8 cellular contexts compared by ENCODE assay signal in the genomic region with DNA sequence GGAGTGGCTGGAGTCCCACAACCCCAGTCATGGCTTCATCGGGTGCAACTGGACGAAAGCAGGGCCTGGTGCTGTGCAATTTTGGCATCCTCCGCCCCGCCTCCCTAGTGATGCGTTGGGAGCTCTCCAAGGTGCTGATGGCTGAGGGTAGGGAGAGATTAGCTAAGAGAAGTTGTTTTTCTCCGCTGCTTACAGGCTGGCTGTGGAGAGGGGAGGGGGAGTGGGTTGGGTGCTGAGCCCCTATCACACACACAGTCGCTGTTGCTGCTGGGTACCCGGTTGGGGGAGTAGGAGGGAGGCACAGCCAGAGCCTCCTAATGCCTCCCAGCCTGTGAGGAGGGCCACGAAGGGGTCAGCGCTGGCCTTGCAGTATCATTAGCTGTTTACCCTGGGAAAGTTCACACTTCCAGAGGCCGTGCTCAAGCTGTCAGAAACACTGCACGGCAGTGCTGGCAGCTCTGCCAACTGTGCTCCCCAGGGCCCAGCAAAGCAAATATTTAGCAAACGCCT.
A peak's percentile ranks its signal among the peaks of the same experiment; 100 is the strongest.
DNase-seq lines count a peak whose midpoint lies in the region; ATAC-seq lines count a peak whose summit lies in the region.

No MANE protein-coding gene starts in this region.

- no peaks in the 10 kb centered on the region for H3K9me3 Mint-ChIP-seq in activated naive CD4-positive, alpha-beta T cell treated with anti-CD3 and anti-CD28 coated beads, Interleukin-2, amount 10 ng/mL, durations not matched to agents 7 days and 5 days
- no peaks in the 10 kb centered on the region for H3K9me3 Mint-ChIP-seq in activated T-helper 17 cell treated with anti-CD3 and anti-CD28 coated beads, Interleukin-2, amount 50 U/mL, for 72 hours

- CTCF ChIA-PET in activated naive CD4-positive, alpha-beta T cell treated with anti-CD3 and anti-CD28 coated beads, Interleukin-2, amount 10 ng/mL, durations not matched to agents 7 days and 5 days (lab: Charles Lee), result no interaction called here

- no peak overlapping the region for H3K27ac Mint-ChIP-seq in activated naive CD4-positive, alpha-beta T cell treated with anti-CD3 and anti-CD28 coated beads, Interleukin-2, amount 10 ng/mL, durations not matched to agents 7 days and 5 days
- H3K27ac Mint-ChIP-seq in activated T-helper 17 cell treated with anti-CD3 and anti-CD28 coated beads, Interleukin-2, amount 50 U/mL, for 72 hours, result no peak overlapping the region

- no peak for ATAC-seq in activated T-helper 17 cell treated with anti-CD3 and anti-CD28 coated beads, Interleukin-2, amount 50 U/mL, for 72 hours (replicated peaks)

- no peaks in the 10 kb centered on the region for H3K27me3 Mint-ChIP-seq in activated naive CD4-positive, alpha-beta T cell treated with anti-CD3 and anti-CD28 coated beads, Interleukin-2, amount 10 ng/mL, durations not matched to agents 7 days and 5 days
- peaks cover 14% of the 10 kb centered on the region for H3K27me3 Mint-ChIP-seq in activated T-helper 17 cell treated with anti-CD3 and anti-CD28 coated beads, Interleukin-2, amount 50 U/mL, for 72 hours

- H3K4me3 Mint-ChIP-seq in activated naive CD4-positive, alpha-beta T cell treated with anti-CD3 and anti-CD28 coated beads, Interleukin-2, amount 10 ng/mL, durations not matched to agents 7 days and 5 days, result no peak overlapping the region
- H3K4me3 Mint-ChIP-seq in activated T-helper 17 cell treated with anti-CD3 and anti-CD28 coated beads, Interleukin-2, amount 50 U/mL, for 72 hours, result no peak overlapping the region

- no peaks in the 10 kb centered on the region for H3K36me3 Mint-ChIP-seq in activated naive CD4-positive, alpha-beta T cell treated with anti-CD3 and anti-CD28 coated beads, Interleukin-2, amount 10 ng/mL, durations not matched to agents 7 days and 5 days
- H3K36me3 Mint-ChIP-seq in activated T-helper 17 cell treated with anti-CD3 and anti-CD28 coated beads, Interleukin-2, amount 50 U/mL, for 72 hours (ENCODE audit: low read depth), result no peaks in the 10 kb centered on the region

- no peaks in the 10 kb centered on the region for H3K4me1 Mint-ChIP-seq in activated naive CD4-positive, alpha-beta T cell treated with anti-CD3 and anti-CD28 coated beads, Interleukin-2, amount 10 ng/mL, durations not matched to agents 7 days and 5 days
- no peaks in the 10 kb centered on the region for H3K4me1 Mint-ChIP-seq in activated T-helper 17 cell treated with anti-CD3 and anti-CD28 coated beads, Interleukin-2, amount 50 U/mL, for 72 hours

- DNase-seq in NCI-H2029 (lab: John Stamatoyannopoulos, UW), result peak; percentile 87
- DNase-seq in NCI-H2029 treated with DMSO at 0.1 percent for 48 hours (lab: John Stamatoyannopoulos, UW), result no peak
- DNase-seq in NCI-H2171 treated with DMSO at 0.1 percent for 48 hours (lab: John Stamatoyannopoulos, UW), result peak; percentile 86
- DNase-seq in activated naive CD4-positive, alpha-beta T cell treated with anti-CD3 and anti-CD28 coated beads, Interleukin-2, amount 10 ng/mL, durations not matched to agents 7 days and 5 days, result peak; percentile 77
- peak; percentile 57 for DNase-seq in iPS DF 19.7 (ENCODE audit: low read depth, low spot score)
- DNase-seq in stimulated activated CD4-positive, alpha-beta T cell treated with anti-CD3 and anti-CD28 coated beads, Interleukin-4, amount 100 ng/mL, for 1 hour, result peak; percentile 10
- no peak for DNase-seq in NCI-H2196 treated with DMSO at 0.1 percent for 48 hours (lab: John Stamatoyannopoulos, UW; ENCODE audit: unreplicated experiment)

Comparison
In these comparisons a context has a peak if more than half of its experiments do, and no peak if none do; other contexts are left out.
1. DNase-seq: peak in NCI-H2029 (single experiment), NCI-H2171 treated with DMSO at 0.1 percent for 48 hours (single experiment), activated naive CD4-positive, alpha-beta T cell treated with anti-CD3 and anti-CD28 coated beads, Interleukin-2, amount 10 ng/mL, durations not matched to agents 7 days and 5 days (single experiment), iPS DF 19.7 (single experiment) and stimulated activated CD4-positive, alpha-beta T cell treated with anti-CD3 and anti-CD28 coated beads, Interleukin-4, amount 100 ng/mL, for 1 hour (single experiment); none in NCI-H2029 treated with DMSO at 0.1 percent for 48 hours (single experiment) and NCI-H2196 treated with DMSO at 0.1 percent for 48 hours (single experiment).